1 cellular context compared by ENCODE assay signal in the genomic region with DNA sequence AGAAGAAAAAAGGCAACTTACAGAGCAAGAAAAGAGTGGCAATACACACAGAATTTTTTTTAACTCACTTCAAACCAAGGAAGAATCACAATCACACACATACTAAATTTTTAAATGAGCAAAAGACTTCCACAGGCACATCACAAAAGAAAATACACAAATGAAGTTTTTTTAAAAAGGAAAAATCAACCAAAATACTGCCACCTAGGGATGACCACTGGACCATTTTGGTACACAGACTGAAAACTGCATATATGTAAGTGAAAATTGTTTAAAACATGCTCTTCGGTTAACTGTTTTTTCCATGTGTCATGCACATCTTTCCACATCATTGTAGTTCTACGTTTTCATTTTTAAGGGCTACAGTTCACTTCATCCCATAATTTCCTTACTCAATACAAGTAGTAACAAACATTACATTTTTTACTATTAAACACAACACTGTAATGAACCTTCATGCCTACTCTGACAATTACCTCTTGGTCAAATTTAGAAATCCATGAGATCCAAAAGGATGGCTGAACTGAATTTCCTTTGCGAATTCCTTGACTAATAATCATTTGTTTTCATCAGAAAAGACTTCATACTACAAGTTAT.
TF ChIP-seq lines count a peak whose summit lies in the region.

No MANE protein-coding gene starts in this region.

TF ChIP-seq in endothelial cell of umbilical vein, 7 proteins besides CTCF, POLR2A, EP300 and RAD21:
- TF ChIP-seq MYC (IDR thresholded peaks at IDR 0.05; ENCODE audit: low read depth, low read length) (no peak), EZH2 (IDR thresholded peaks at IDR 0.05; ENCODE audit: borderline replicate concordance, low read depth, low read length, severe bottlenecking) (no peak), FOS (IDR thresholded peaks at IDR 0.05; ENCODE audit: borderline replicate concordance, insufficient read depth, low read length) (no peak)
- TF ChIP-seq, protein P1, sequence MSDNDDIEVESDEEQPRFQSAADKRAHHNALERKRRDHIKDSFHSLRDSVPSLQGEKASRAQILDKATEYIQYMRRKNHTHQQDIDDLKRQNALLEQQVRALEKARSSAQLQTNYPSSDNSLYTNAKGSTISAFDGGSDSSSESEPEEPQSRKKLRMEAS (IDR thresholded peaks at IDR 0.05; ENCODE audit: insufficient read depth, insufficient read length): no peak
